In the genomic region with DNA sequence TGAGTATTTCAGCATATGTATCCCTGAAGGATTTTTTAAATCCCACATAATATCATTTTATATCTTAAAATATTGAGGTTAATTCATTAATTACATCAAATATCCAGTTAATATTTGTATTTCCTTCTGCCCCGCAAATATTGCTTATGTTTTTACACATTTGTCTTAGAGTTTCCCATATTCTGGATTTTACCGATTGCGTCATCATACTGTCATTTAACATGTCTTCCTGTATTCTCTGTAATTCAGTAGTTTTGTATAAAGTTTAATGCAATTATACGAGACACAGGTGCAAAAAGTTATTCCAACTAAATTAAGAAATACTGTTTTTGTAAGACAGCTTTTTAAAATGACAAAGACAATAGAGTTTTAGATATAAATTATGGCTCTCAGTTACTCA, we compare ENCODE assay signal across 3 cellular contexts.
A peak's percentile ranks its signal among the peaks of the same experiment; 100 is the strongest.
TF ChIP-seq lines count a peak whose summit lies in the region.

No MANE protein-coding gene starts in this region.

TF ChIP-seq in A549, 52 proteins besides CTCF, POLR2A, EP300 and RAD21:
- TF ChIP-seq CEBPB (IDR thresholded peaks at IDR 0.05) (peak; percentile 47 to 57; a peak in 3 of 4 replicates), CBX2 (IDR thresholded peaks at IDR 0.05; ENCODE audit: borderline replicate concordance, low read depth) (no peak)

TF ChIP-seq in Ishikawa, 13 proteins besides CTCF, POLR2A, EP300 and RAD21:
- TF ChIP-seq CREB1 (IDR thresholded peaks at IDR 0.05; ENCODE audit: low read depth) (no peak), ZBTB7A (IDR thresholded peaks at IDR 0.05; ENCODE audit: low read depth) (no peak), TCF12 (IDR thresholded peaks at IDR 0.05; ENCODE audit: low read depth) (no peak), CEBPB (IDR thresholded peaks at IDR 0.05) (peak; percentile 78), TAF1 (IDR thresholded peaks at IDR 0.05; ENCODE audit: low read depth) (no peak)
- TF ChIP-seq, protein P1, sequence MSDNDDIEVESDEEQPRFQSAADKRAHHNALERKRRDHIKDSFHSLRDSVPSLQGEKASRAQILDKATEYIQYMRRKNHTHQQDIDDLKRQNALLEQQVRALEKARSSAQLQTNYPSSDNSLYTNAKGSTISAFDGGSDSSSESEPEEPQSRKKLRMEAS (IDR thresholded peaks at IDR 0.05): no peak

TF ChIP-seq in K562, 482 proteins besides CTCF, POLR2A, EP300 and RAD21:
- no peak for TF ChIP-seq ZNF707 (CRISPR knock-in tag; conservative IDR thresholded peaks at IDR 0.05)
- TF ChIP-seq BRF1 (IDR thresholded peaks at IDR 0.05; ENCODE audit: borderline replicate concordance, extremely low read depth, insufficient read length): no peak
- TF ChIP-seq, protein P2, sequence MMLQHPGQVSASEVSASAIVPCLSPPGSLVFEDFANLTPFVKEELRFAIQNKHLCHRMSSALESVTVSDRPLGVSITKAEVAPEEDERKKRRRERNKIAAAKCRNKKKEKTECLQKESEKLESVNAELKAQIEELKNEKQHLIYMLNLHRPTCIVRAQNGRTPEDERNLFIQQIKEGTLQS (IDR thresholded peaks at IDR 0.05): peak; percentile 76
- TF ChIP-seq, protein P2 (CRISPR knock-in tag; conservative IDR thresholded peaks at IDR 0.05): no peak
- TF ChIP-seq, protein P3, sequence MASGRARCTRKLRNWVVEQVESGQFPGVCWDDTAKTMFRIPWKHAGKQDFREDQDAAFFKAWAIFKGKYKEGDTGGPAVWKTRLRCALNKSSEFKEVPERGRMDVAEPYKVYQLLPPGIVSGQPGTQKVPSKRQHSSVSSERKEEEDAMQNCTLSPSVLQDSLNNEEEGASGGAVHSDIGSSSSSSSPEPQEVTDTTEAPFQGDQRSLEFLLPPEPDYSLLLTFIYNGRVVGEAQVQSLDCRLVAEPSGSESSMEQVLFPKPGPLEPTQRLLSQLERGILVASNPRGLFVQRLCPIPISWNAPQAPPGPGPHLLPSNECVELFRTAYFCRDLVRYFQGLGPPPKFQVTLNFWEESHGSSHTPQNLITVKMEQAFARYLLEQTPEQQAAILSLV (tag; IDR thresholded peaks at IDR 0.05): 0 out of 2 replicates have a peak, but pooled peaks have one; percentile 17
- no peak for TF ChIP-seq MCM7 (IDR thresholded peaks at IDR 0.05)
- TF ChIP-seq, protein P4, sequence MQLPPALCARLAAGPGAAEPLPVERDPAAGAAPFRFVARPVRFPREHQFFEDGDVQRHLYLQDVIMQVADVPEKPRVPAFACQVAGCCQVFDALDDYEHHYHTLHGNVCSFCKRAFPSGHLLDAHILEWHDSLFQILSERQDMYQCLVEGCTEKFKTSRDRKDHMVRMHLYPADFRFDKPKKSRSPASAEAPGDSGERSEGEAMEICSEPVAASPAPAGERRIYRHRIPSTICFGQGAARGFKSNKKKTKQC (CRISPR knock-in tag; IDR thresholded peaks at IDR 0.05): no peak
- TF ChIP-seq, protein P5, sequence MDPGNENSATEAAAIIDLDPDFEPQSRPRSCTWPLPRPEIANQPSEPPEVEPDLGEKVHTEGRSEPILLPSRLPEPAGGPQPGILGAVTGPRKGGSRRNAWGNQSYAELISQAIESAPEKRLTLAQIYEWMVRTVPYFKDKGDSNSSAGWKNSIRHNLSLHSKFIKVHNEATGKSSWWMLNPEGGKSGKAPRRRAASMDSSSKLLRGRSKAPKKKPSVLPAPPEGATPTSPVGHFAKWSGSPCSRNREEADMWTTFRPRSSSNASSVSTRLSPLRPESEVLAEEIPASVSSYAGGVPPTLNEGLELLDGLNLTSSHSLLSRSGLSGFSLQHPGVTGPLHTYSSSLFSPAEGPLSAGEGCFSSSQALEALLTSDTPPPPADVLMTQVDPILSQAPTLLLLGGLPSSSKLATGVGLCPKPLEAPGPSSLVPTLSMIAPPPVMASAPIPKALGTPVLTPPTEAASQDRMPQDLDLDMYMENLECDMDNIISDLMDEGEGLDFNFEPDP (CRISPR knock-in tag; IDR thresholded peaks at IDR 0.05): no peak
- TF ChIP-seq, protein P6, sequence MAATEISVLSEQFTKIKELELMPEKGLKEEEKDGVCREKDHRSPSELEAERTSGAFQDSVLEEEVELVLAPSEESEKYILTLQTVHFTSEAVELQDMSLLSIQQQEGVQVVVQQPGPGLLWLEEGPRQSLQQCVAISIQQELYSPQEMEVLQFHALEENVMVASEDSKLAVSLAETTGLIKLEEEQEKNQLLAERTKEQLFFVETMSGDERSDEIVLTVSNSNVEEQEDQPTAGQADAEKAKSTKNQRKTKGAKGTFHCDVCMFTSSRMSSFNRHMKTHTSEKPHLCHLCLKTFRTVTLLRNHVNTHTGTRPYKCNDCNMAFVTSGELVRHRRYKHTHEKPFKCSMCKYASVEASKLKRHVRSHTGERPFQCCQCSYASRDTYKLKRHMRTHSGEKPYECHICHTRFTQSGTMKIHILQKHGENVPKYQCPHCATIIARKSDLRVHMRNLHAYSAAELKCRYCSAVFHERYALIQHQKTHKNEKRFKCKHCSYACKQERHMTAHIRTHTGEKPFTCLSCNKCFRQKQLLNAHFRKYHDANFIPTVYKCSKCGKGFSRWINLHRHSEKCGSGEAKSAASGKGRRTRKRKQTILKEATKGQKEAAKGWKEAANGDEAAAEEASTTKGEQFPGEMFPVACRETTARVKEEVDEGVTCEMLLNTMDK (IDR thresholded peaks at IDR 0.05; ENCODE audit: borderline replicate concordance, insufficient read depth, low read depth, low read length, poor library complexity, severe bottlenecking): no peak
- TF ChIP-seq HNRNPLL (IDR thresholded peaks at IDR 0.05; ENCODE audit: low read depth, low read length, poor library complexity, severe bottlenecking): no peak
- no peak for TF ChIP-seq KDM5B (IDR thresholded peaks at IDR 0.05; ENCODE audit: insufficient replicate concordance, low read depth, low read length)
- TF ChIP-seq, protein P7, sequence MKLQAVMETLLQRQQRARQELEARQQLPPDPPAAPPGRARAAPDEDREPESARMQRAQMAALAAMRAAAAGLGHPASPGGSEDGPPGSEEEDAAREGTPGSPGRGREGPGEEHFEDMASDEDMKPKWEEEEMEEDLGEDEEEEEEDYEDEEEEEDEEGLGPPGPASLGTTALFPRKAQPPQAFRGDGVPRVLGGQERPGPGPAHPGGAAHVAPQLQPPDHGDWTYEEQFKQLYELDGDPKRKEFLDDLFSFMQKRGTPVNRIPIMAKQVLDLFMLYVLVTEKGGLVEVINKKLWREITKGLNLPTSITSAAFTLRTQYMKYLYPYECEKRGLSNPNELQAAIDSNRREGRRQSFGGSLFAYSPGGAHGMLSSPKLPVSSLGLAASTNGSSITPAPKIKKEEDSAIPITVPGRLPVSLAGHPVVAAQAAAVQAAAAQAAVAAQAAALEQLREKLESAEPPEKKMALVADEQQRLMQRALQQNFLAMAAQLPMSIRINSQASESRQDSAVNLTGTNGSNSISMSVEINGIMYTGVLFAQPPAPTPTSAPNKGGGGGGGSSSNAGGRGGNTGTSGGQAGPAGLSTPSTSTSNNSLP (IDR thresholded peaks at IDR 0.05; ENCODE audit: borderline replicate concordance, low read depth, low read length): no peak
- no peak for TF ChIP-seq CEBPG (CRISPR knock-in tag; IDR thresholded peaks at IDR 0.05)
- peak; percentile 53 to 88 for TF ChIP-seq CEBPG (tag; conservative IDR thresholded peaks at IDR 0.05 in 1 of 2, IDR thresholded peaks at IDR 0.05 in 1 of 2)
- TF ChIP-seq JUNB (CRISPR knock-in tag; conservative IDR thresholded peaks at IDR 0.05): no peak
- peak; percentile 83 for TF ChIP-seq CEBPB (tag; IDR thresholded peaks at IDR 0.05)
- TF ChIP-seq, protein P8, sequence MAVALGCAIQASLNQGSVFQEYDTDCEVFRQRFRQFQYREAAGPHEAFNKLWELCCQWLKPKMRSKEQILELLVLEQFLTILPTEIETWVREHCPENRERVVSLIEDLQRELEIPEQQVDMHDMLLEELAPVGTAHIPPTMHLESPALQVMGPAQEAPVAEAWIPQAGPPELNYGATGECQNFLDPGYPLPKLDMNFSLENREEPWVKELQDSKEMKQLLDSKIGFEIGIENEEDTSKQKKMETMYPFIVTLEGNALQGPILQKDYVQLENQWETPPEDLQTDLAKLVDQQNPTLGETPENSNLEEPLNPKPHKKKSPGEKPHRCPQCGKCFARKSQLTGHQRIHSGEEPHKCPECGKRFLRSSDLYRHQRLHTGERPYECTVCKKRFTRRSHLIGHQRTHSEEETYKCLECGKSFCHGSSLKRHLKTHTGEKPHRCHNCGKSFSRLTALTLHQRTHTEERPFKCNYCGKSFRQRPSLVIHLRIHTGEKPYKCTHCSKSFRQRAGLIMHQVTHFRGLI (CRISPR knock-in tag; IDR thresholded peaks at IDR 0.05): no peak
